Comparison of ENCODE assay signal across 15 cellular contexts in the genomic region with DNA sequence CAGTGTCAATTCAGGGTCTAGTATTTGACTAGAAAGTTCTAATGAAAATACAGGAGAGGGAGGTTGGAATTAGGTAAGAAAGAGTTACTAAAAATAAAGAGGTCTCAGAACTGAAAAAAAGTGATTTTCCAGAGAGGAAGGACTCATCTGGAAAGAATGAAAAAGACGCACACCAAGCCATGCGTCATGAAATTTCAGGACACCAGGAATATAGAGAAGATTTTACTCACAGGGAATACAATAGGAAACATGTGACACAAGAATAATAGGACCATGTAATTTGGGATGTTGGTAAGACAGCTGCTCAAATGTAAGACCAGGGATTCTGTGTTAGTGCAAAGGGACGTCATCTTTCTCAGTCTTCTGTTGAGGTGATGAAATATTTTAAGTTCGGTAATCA.
DNase-seq lines count a peak whose midpoint lies in the region; ATAC-seq, FAIRE-seq and TF ChIP-seq lines count a peak whose summit lies in the region.
"Had no signal": no experiment of that assay in that cellular context is flagged by ENCODE, and none has a peak within 500 bp of the region (broad histone marks: within the 10 kb centered on the region; RNA-seq: fewer than 3 reads in every experiment).

No MANE protein-coding gene starts in this region.

- H3K27me3 Mint-ChIP-seq in astrocyte (ENCODE audit: low read depth, unreplicated experiment) = no peaks in the 10 kb centered on the region
- H3K27me3 Mint-ChIP-seq: activated naive CD4-positive, alpha-beta T cell treated with anti-CD3 and anti-CD28 coated beads, Interleukin-2, amount 50 U/mL, for 24 hours; stimulated activated naive CD8-positive, alpha-beta T cell treated with anti-CD3 and anti-CD28 coated beads, Interleukin-15, Interleukin-2, amounts not matched to agents 100 ng/mL and 50 ng/mL, for 24 hours had no signal

- H3K4me1 ChIP-seq in astrocyte (ENCODE audit: insufficient read depth, low read length) (peaks cover 11% of the 10 kb centered on the region), gastrocnemius medialis (peaks cover 10% of the 10 kb centered on the region in 2 donors), hepatocyte (ENCODE audit: insufficient read depth) (no peaks in the 10 kb centered on the region)
- H3K4me1 ChIP-seq: lower lobe of right lung, right lobe of liver had no signal

- H3K9me3 ChIP-seq in astrocyte (ENCODE audit: insufficient read depth, low read depth, low read length) (no peaks in the 10 kb centered on the region), gastrocnemius medialis (no peaks in the 10 kb centered on the region), hepatocyte (ENCODE audit: low read depth) (no peaks in the 10 kb centered on the region)
- H3K9me3 ChIP-seq: lower lobe of right lung, right lobe of liver had no signal

- H3K36me3 ChIP-seq in astrocyte (ENCODE audit: insufficient read depth, low read length) = no peaks in the 10 kb centered on the region
- H3K36me3 ChIP-seq in gastrocnemius medialis = no peaks in the 10 kb centered on the region
- no peaks in the 10 kb centered on the region for H3K36me3 ChIP-seq in hepatocyte (replicated peaks; ENCODE audit: insufficient read depth, low read depth)
- H3K36me3 ChIP-seq: lower lobe of right lung, right lobe of liver, WERI-Rb-1 had no signal

- peak overlapping the region; percentile 65 for H3K9ac ChIP-seq in astrocyte (ENCODE audit: low read length)

- no peaks in the 10 kb centered on the region for H3K9me2 ChIP-seq in hepatocyte (replicated peaks; ENCODE audit: insufficient read depth)

- H3K36me3 Mint-ChIP-seq in astrocyte (ENCODE audit: low read depth, unreplicated experiment) = peaks cover 4% of the 10 kb centered on the region

- TF ChIP-seq POLR2A in GM12892 (IDR thresholded peaks at IDR 0.05; ENCODE audit: low read depth, low read length) (no peak), gastrocnemius medialis (IDR thresholded peaks at IDR 0.05) (no peak)

- H3K4me3 Mint-ChIP-seq in astrocyte (ENCODE audit: unreplicated experiment) = no peak overlapping the region
- H3K4me3 Mint-ChIP-seq: activated naive CD4-positive, alpha-beta T cell treated with anti-CD3 and anti-CD28 coated beads, Interleukin-2, amount 50 U/mL, for 24 hours; nephron progenitor cell; stimulated activated naive CD8-positive, alpha-beta T cell treated with anti-CD3 and anti-CD28 coated beads, Interleukin-15, Interleukin-2, amounts not matched to agents 100 ng/mL and 50 ng/mL, for 24 hours had no signal

- H2AFZ ChIP-seq in astrocyte (ENCODE audit: low read depth, low read length) = no peak overlapping the region
- H2AFZ ChIP-seq in hepatocyte = no peak overlapping the region

- H4K20me1 ChIP-seq in astrocyte (ENCODE audit: insufficient read depth, low read length) (no peaks in the 10 kb centered on the region), hepatocyte (ENCODE audit: insufficient read depth, poor library complexity, severe bottlenecking) (no peaks in the 10 kb centered on the region)

- no peak overlapping the region for H3K4me3 ChIP-seq in astrocyte (ENCODE audit: insufficient read depth, low read depth, low read length)
- H3K4me3 ChIP-seq in gastrocnemius medialis = no peak overlapping the region
- H3K4me3 ChIP-seq in hepatocyte = no peak overlapping the region
- H3K4me3 ChIP-seq: lower lobe of right lung, right lobe of liver, SK-N-MC had no signal

- no peaks in the 10 kb centered on the region for H3K79me2 ChIP-seq in astrocyte (ENCODE audit: insufficient read depth, low read length)
- H3K79me2 ChIP-seq in hepatocyte = no peaks in the 10 kb centered on the region

- in situ Hi-C loops in gastrocnemius medialis (cut with MboI; ENCODE audit: low sequenced_read_pairs in 4 of 4) = no loop called here

- H3K27ac ChIP-seq in astrocyte (ENCODE audit: low read depth, low read length) = peak overlapping the region; percentile 83
- H3K27ac ChIP-seq in gastrocnemius medialis = no peak overlapping the region
- H3K27ac ChIP-seq in hepatocyte = no peak overlapping the region
- H3K27ac ChIP-seq: lower lobe of right lung, right lobe of liver, SK-N-MC, WERI-Rb-1 had no signal

- DNase-seq in GM12892 (ENCODE audit: insufficient read length) = no peak
- peak; percentile 98 for DNase-seq in astrocyte (ENCODE audit: low read depth)
- peak; percentile 55 for DNase-seq in fibroblast of the conjunctiva (ENCODE audit: low read depth)
- peak; percentile 79 for DNase-seq in stromal cell of bone marrow (ENCODE audit: low read depth)
- no peak for DNase-seq in gastrocnemius medialis
- DNase-seq in hepatocyte (ENCODE audit: low spot score) = no peak
- no peak for DNase-seq in NCI-H69 (lab: John Stamatoyannopoulos, UW)
- DNase-seq: lower lobe of right lung, NCI-H2171, nephron progenitor cell, right lobe of liver, WERI-Rb-1 had no signal

- no peaks in the 10 kb centered on the region for H3K9me3 Mint-ChIP-seq in astrocyte (ENCODE audit: unreplicated experiment)
- H3K9me3 Mint-ChIP-seq: nephron progenitor cell had no signal

- peak; percentile 14 for FAIRE-seq in GM12892 (lab: Jason Lieb, UNC)
- peak; percentile 99 for FAIRE-seq in astrocyte (lab: Jason Lieb, UNC)

- peak overlapping the region; percentile 94 for H3K27ac Mint-ChIP-seq in astrocyte (ENCODE audit: unreplicated experiment)
- H3K27ac Mint-ChIP-seq: activated naive CD4-positive, alpha-beta T cell treated with anti-CD3 and anti-CD28 coated beads, Interleukin-2, amount 50 U/mL, for 24 hours; nephron progenitor cell; stimulated activated naive CD8-positive, alpha-beta T cell treated with anti-CD3 and anti-CD28 coated beads, Interleukin-15, Interleukin-2, amounts not matched to agents 100 ng/mL and 50 ng/mL, for 24 hours had no signal

- no peak for ATAC-seq in gastrocnemius medialis
- ATAC-seq: lower lobe of right lung, right lobe of liver had no signal

- intact Hi-C loops in gastrocnemius medialis (cut with DNase I; ENCODE audit: low total_unique reads) = no loop called here

- TF ChIP-seq CTCF in astrocyte (IDR thresholded peaks at IDR 0.05; ENCODE audit: insufficient read depth, low read depth, low read length) = no peak
- no peak for TF ChIP-seq CTCF in gastrocnemius medialis (IDR thresholded peaks at IDR 0.05 in 4 of 5, conservative IDR thresholded peaks at IDR 0.05 in 1 of 5)
- no peak for TF ChIP-seq CTCF in hepatocyte (IDR thresholded peaks at IDR 0.05; ENCODE audit: poor library complexity)

- H3K27me3 ChIP-seq in astrocyte (ENCODE audit: insufficient read depth, low read length) (no peaks in the 10 kb centered on the region), gastrocnemius medialis (no peaks in the 10 kb centered on the region), hepatocyte (no peaks in the 10 kb centered on the region)
- H3K27me3 ChIP-seq: right lobe of liver had no signal

- peaks cover 29% of the 10 kb centered on the region for H3K4me1 Mint-ChIP-seq in astrocyte (ENCODE audit: low read depth, unreplicated experiment)
- H3K4me1 Mint-ChIP-seq: activated naive CD4-positive, alpha-beta T cell treated with anti-CD3 and anti-CD28 coated beads, Interleukin-2, amount 50 U/mL, for 24 hours; nephron progenitor cell had no signal

- 87% methylated on average over 4 of the region's 4 CpGs for WGBS in hepatocyte (ENCODE audit: low lambda C conversion rate, missing lambda C conversion rate)

- H3K4me2 ChIP-seq in astrocyte (ENCODE audit: low read length) = peak overlapping the region; percentile 52
- no peak overlapping the region for H3K4me2 ChIP-seq in hepatocyte

Comparison
In these comparisons a context has a peak if more than half of its experiments do, and no peak if none do; other contexts are left out.
1. DNase-seq: peak in astrocyte (single experiment), fibroblast of the conjunctiva (single experiment) and stromal cell of bone marrow (single experiment); none in GM12892 (single experiment), gastrocnemius medialis (0 of 2), hepatocyte (single experiment) and NCI-H69 (single experiment).